ENCODE assay signal across 15 cellular contexts in genomic region chr19:57719901-57720519, GRCh38. TPM values are rescaled to one million over a fixed set of nuclear protein-coding genes. Genes with fewer than 3 reads are reported as not detected.
DNase-seq lines count a peak whose midpoint lies in the region; ATAC-seq and TF ChIP-seq lines count a peak whose summit lies in the region.
"Had no signal": no experiment of that assay in that cellular context is flagged by ENCODE, and none has a peak within 500 bp of the region (broad histone marks: within the 10 kb centered on the region; RNA-seq: fewer than 3 reads in every experiment).

No MANE protein-coding gene starts in this region.

- H3K9me3 Mint-ChIP-seq in activated CD4-positive, alpha-beta T cell treated with anti-CD3 and anti-CD28 coated beads, Interleukin-2, amount 10 ng/mL, durations not matched to agents 7 days and 5 days: peaks cover 68% of the 10 kb centered on the region
- peaks cover 55% of the 10 kb centered on the region for H3K9me3 Mint-ChIP-seq in activated CD8-positive, alpha-beta memory T cell treated with anti-CD3 and anti-CD28 coated beads, Interleukin-2, amount 10 ng/mL, durations not matched to agents 7 days and 5 days (ENCODE audit: low read depth)

- POLR2A ChIA-PET in activated CD4-positive, alpha-beta T cell treated with anti-CD3 and anti-CD28 coated beads, Interleukin-2, amount 10 ng/mL, durations not matched to agents 7 days and 5 days (lab: Charles Lee): no interaction called here

- peaks cover 6 to 51% (median 37%) of the 10 kb centered on the region in 9 donors for H3K36me3 ChIP-seq in heart left ventricle

- no peak for ATAC-seq in activated CD8-positive, alpha-beta memory T cell treated with anti-CD3 and anti-CD28 coated beads, Interleukin-2, amount 10 ng/mL, durations not matched to agents 7 days and 5 days
- ATAC-seq in heart left ventricle: no peak
- ATAC-seq in GM18909 (IDR thresholded peaks at IDR 0.05; ENCODE audit: poor library complexity, unreplicated experiment): no peak

- peaks cover 0 to 95% (median 36%) of the 10 kb centered on the region in 12 donors for H3K9me3 ChIP-seq in heart left ventricle

- in situ Hi-C loops in ACHN (cut with HindIII; ENCODE audit: low pct_ligation_motif_present, low pct_unique_long_range_greater_than_20kb, low sequenced_read_pairs): no loop called here

- peaks cover 75% of the 10 kb centered on the region for H3K36me3 Mint-ChIP-seq in activated CD4-positive, alpha-beta T cell treated with anti-CD3 and anti-CD28 coated beads, Interleukin-2, amount 10 ng/mL, durations not matched to agents 7 days and 5 days (ENCODE audit: low read depth)
- H3K36me3 Mint-ChIP-seq in activated CD8-positive, alpha-beta memory T cell treated with anti-CD3 and anti-CD28 coated beads, Interleukin-2, amount 10 ng/mL, durations not matched to agents 7 days and 5 days: peaks cover 80% of the 10 kb centered on the region

- intact Hi-C loops in heart left ventricle (cut with DNase I): no loop called here

- H3K27ac Mint-ChIP-seq in activated CD4-positive, alpha-beta T cell treated with anti-CD3 and anti-CD28 coated beads, Interleukin-2, amount 10 ng/mL, durations not matched to agents 7 days and 5 days: peak overlapping the region; percentile 44
- H3K27ac Mint-ChIP-seq in activated CD8-positive, alpha-beta memory T cell treated with anti-CD3 and anti-CD28 coated beads, Interleukin-2, amount 10 ng/mL, durations not matched to agents 7 days and 5 days: no peak overlapping the region

- no peaks in the 10 kb centered on the region for H3K4me1 ChIP-seq in heart left ventricle

- H3K27me3 Mint-ChIP-seq in activated CD4-positive, alpha-beta T cell treated with anti-CD3 and anti-CD28 coated beads, Interleukin-2, amount 10 ng/mL, durations not matched to agents 7 days and 5 days: no peaks in the 10 kb centered on the region
- no peaks in the 10 kb centered on the region for H3K27me3 Mint-ChIP-seq in activated CD8-positive, alpha-beta memory T cell treated with anti-CD3 and anti-CD28 coated beads, Interleukin-2, amount 10 ng/mL, durations not matched to agents 7 days and 5 days

- no peak for DNase-seq in activated CD4-positive, alpha-beta T cell treated with anti-CD3 and anti-CD28 coated beads, Interleukin-2, amount 10 ng/mL, durations not matched to agents 7 days and 5 days
- DNase-seq in activated CD4-positive, alpha-beta T cell treated with anti-CD3 and anti-CD28 coated beads for 4 hours: no peak
- peak; percentile 86 for DNase-seq in NCI-H69 (lab: John Stamatoyannopoulos, UW)
- DNase-seq in islet precursor cell: peak; percentile 13
- DNase-seq in activated CD8-positive, alpha-beta memory T cell treated with anti-CD3 and anti-CD28 coated beads, Interleukin-2, amount 10 ng/mL, durations not matched to agents 7 days and 5 days: no peak
- no peak for DNase-seq in heart left ventricle
- DNase-seq in ACHN: no peak
- DNase-seq: KG1, NCI-H1092 treated with DMSO at 0.1 percent for 48 hours, NCI-H187, NCI-H526 had no signal

- TF ChIP-seq CTCF in heart left ventricle (IDR thresholded peaks at IDR 0.05): no peak

- TF ChIP-seq POLR2A in heart left ventricle (IDR thresholded peaks at IDR 0.05): no peak

- 88 to 93% (median 91%) methylated on average over 4 of the region's 4 CpGs for WGBS in heart left ventricle, 4 donors

- no peaks in the 10 kb centered on the region for H3K27me3 ChIP-seq in heart left ventricle

- CTCF ChIA-PET in activated CD4-positive, alpha-beta T cell treated with anti-CD3 and anti-CD28 coated beads, Interleukin-2, amount 10 ng/mL, durations not matched to agents 7 days and 5 days (lab: Charles Lee): no interaction called here
- CTCF ChIA-PET in activated CD8-positive, alpha-beta memory T cell treated with anti-CD3 and anti-CD28 coated beads, Interleukin-2, amount 10 ng/mL, durations not matched to agents 7 days and 5 days (lab: Charles Lee): no interaction called here

- no peak overlapping the region for H3K4me3 Mint-ChIP-seq in activated CD4-positive, alpha-beta T cell treated with anti-CD3 and anti-CD28 coated beads, Interleukin-2, amount 10 ng/mL, durations not matched to agents 7 days and 5 days
- no peak overlapping the region for H3K4me3 Mint-ChIP-seq in activated CD8-positive, alpha-beta memory T cell treated with anti-CD3 and anti-CD28 coated beads, Interleukin-2, amount 10 ng/mL, durations not matched to agents 7 days and 5 days

- H3K4me1 Mint-ChIP-seq in activated CD4-positive, alpha-beta T cell treated with anti-CD3 and anti-CD28 coated beads, Interleukin-2, amount 10 ng/mL, durations not matched to agents 7 days and 5 days: peaks cover 9% of the 10 kb centered on the region
- peaks cover 13% of the 10 kb centered on the region for H3K4me1 Mint-ChIP-seq in activated CD8-positive, alpha-beta memory T cell treated with anti-CD3 and anti-CD28 coated beads, Interleukin-2, amount 10 ng/mL, durations not matched to agents 7 days and 5 days

- H3K4me3 ChIP-seq in heart left ventricle: no peak overlapping the region

- no peak overlapping the region for H3K27ac ChIP-seq in heart left ventricle
- H3K27ac ChIP-seq: C4-2B had no signal

RNA-seq across cellular contexts. Expression of gene ZNF671, which starts 7.4 kb away (rescaled TPM):
- 10 to 100 TPM; 13.9 to 14.4 TPM for total RNA-seq in activated CD4-positive, alpha-beta T cell treated with anti-CD3 and anti-CD28 coated beads, Interleukin-2, amount 10 ng/mL, durations not matched to agents 7 days and 5 days
- total RNA-seq in activated CD8-positive, alpha-beta memory T cell treated with anti-CD3 and anti-CD28 coated beads, Interleukin-2, amount 10 ng/mL, durations not matched to agents 7 days and 5 days: 10 to 100 TPM; 13.0 to 13.8 TPM
- 10 to 100 TPM in 2 of 9 donors, 1 to 10 TPM in 7; 5.1 to 10.7 (median 7.6) TPM for total RNA-seq in heart left ventricle
- polyA plus RNA-seq in heart left ventricle: 1 to 10 TPM; 4.6 to 4.9 TPM
- total RNA-seq: A172 had no signal

RNA-seq across cellular contexts. Expression of gene ZNF154, which starts 11.0 kb away (rescaled TPM):
- total RNA-seq in activated CD4-positive, alpha-beta T cell treated with anti-CD3 and anti-CD28 coated beads, Interleukin-2, amount 10 ng/mL, durations not matched to agents 7 days and 5 days: 1 to 10 TPM; 5.0 to 5.8 TPM
- 1 to 10 TPM; 4.0 to 5.6 TPM for total RNA-seq in activated CD8-positive, alpha-beta memory T cell treated with anti-CD3 and anti-CD28 coated beads, Interleukin-2, amount 10 ng/mL, durations not matched to agents 7 days and 5 days
- total RNA-seq in heart left ventricle: 1 to 10 TPM; 1.4 to 5.3 (median 4.0) TPM
- polyA plus RNA-seq in heart left ventricle: 1 to 10 TPM; 1.4 to 4.3 TPM
- total RNA-seq: A172, MCF 10A had no signal

RNA-seq across cellular contexts. Expression of gene ZNF776, which starts 26.6 kb away (rescaled TPM):
- 10 to 100 TPM; 16.1 to 21.4 TPM for total RNA-seq in activated CD4-positive, alpha-beta T cell treated with anti-CD3 and anti-CD28 coated beads, Interleukin-2, amount 10 ng/mL, durations not matched to agents 7 days and 5 days
- 10 to 100 TPM; 15.4 to 18.1 TPM for total RNA-seq in activated CD8-positive, alpha-beta memory T cell treated with anti-CD3 and anti-CD28 coated beads, Interleukin-2, amount 10 ng/mL, durations not matched to agents 7 days and 5 days
- 10 to 100 TPM in 7 of 9 donors, 1 to 10 TPM in 2; 8.1 to 17.3 (median 12.9) TPM for total RNA-seq in heart left ventricle
- 1 to 10 TPM; 4.8 to 9.6 TPM for polyA plus RNA-seq in heart left ventricle

RNA-seq across cellular contexts. Expression of gene ZNF551, which starts 38.2 kb away (rescaled TPM):
- total RNA-seq in activated CD4-positive, alpha-beta T cell treated with anti-CD3 and anti-CD28 coated beads, Interleukin-2, amount 10 ng/mL, durations not matched to agents 7 days and 5 days: 10 to 100 TPM; 13.4 to 16.2 TPM
- total RNA-seq in activated CD8-positive, alpha-beta memory T cell treated with anti-CD3 and anti-CD28 coated beads, Interleukin-2, amount 10 ng/mL, durations not matched to agents 7 days and 5 days: 10 to 100 TPM; 13.3 to 16.7 TPM
- total RNA-seq in heart left ventricle: 10 to 100 TPM in 1 of 9 donors, 1 to 10 TPM in 8; 3.0 to 11.3 (median 4.3) TPM
- 1 to 10 TPM; 2.4 to 3.9 TPM for polyA plus RNA-seq in heart left ventricle

RNA-seq across cellular contexts. Expression of gene ZNF586, which starts 49.5 kb away (rescaled TPM):
- 10 to 100 TPM; 26.8 to 28.4 TPM for total RNA-seq in activated CD4-positive, alpha-beta T cell treated with anti-CD3 and anti-CD28 coated beads, Interleukin-2, amount 10 ng/mL, durations not matched to agents 7 days and 5 days
- total RNA-seq in activated CD8-positive, alpha-beta memory T cell treated with anti-CD3 and anti-CD28 coated beads, Interleukin-2, amount 10 ng/mL, durations not matched to agents 7 days and 5 days: 10 to 100 TPM; 20.4 to 23.0 TPM
- total RNA-seq in heart left ventricle: 10 to 100 TPM in 7 of 9 donors, 1 to 10 TPM in 2; 6.7 to 13.3 (median 11.9) TPM
- 1 to 10 TPM; 8.5 to 9.2 TPM for polyA plus RNA-seq in heart left ventricle

Comparison
In these comparisons a context has a peak if more than half of its experiments do, and no peak if none do; other contexts are left out.
1. DNase-seq: peak in NCI-H69 (single experiment) and islet precursor cell (single experiment); none in activated CD4-positive, alpha-beta T cell treated with anti-CD3 and anti-CD28 coated beads, Interleukin-2, amount 10 ng/mL, durations not matched to agents 7 days and 5 days (single experiment), activated CD4-positive, alpha-beta T cell treated with anti-CD3 and anti-CD28 coated beads for 4 hours (0 of 2), activated CD8-positive, alpha-beta memory T cell treated with anti-CD3 and anti-CD28 coated beads, Interleukin-2, amount 10 ng/mL, durations not matched to agents 7 days and 5 days (single experiment), heart left ventricle (0 of 5) and ACHN (single experiment).